In genomic region chr6:169984181-169985120, GRCh38 we compare ENCODE assay signal across 26 cellular contexts.
DNase-seq lines count a peak whose midpoint lies in the region; ATAC-seq, FAIRE-seq and TF ChIP-seq lines count a peak whose summit lies in the region.
"Had no signal": no experiment of that assay in that cellular context is flagged by ENCODE, and none has a peak within 500 bp of the region (broad histone marks: within the 10 kb centered on the region; RNA-seq: fewer than 3 reads in every experiment).

No MANE protein-coding gene starts in this region.

- H3K4me1 Mint-ChIP-seq in activated naive CD8-positive, alpha-beta T cell treated with anti-CD3 and anti-CD28 coated beads, Interleukin-2, amount 10 ng/mL, durations not matched to agents 7 days and 5 days, result peaks cover 1% of the 10 kb centered on the region
- H3K4me1 Mint-ChIP-seq in activated naive CD8-positive, alpha-beta T cell treated with anti-CD3 and anti-CD28 coated beads for 36 hours, result peaks cover under 1% of the 10 kb centered on the region

- WGBS in HepG2 (ENCODE audit: low lambda C conversion rate), result 35% methylated on average over 26 of the region's 40 CpGs
- WGBS in upper lobe of left lung, 2 donors, result 72 to 85% methylated on average over 24 to 40 of the region's 40 CpGs

- POLR2A ChIA-PET in activated naive CD8-positive, alpha-beta T cell treated with anti-CD3 and anti-CD28 coated beads, Interleukin-2, amount 10 ng/mL, durations not matched to agents 7 days and 5 days (lab: Charles Lee), result no interaction called here
- POLR2A ChIA-PET in HepG2 (lab: Yijun Ruan, JAX), result no interaction called here
- POLR2A ChIA-PET in A673 (lab: Charles Lee; ENCODE audit: low non-redundant PET), result no interaction called here

- in situ Hi-C loops in HepG2 (cut with HindIII; ENCODE audit: extremely low pct_ligation_motif_present, low pct_unique_long_range_greater_than_20kb), result no loop called here

- H3K36me3 ChIP-seq in Peyer's patch (no peaks in the 10 kb centered on the region), HepG2 (replicated peaks in 1 of 2; ENCODE audit: control insufficient read depth in 1 of 2, insufficient read depth in 2 of 2, low read length in 2 of 2) (no peaks in the 10 kb centered on the region), upper lobe of left lung (no peaks in the 10 kb centered on the region), A673 (ENCODE audit: insufficient read depth, low read length, poor library complexity, severe bottlenecking) (no peaks in the 10 kb centered on the region)
- H3K36me3 ChIP-seq: adrenal gland, breast epithelium, heart left ventricle, SJCRH30 had no signal

- H3K4me1 ChIP-seq in Peyer's patch (no peaks in the 10 kb centered on the region), HepG2 (ENCODE audit: insufficient read depth, low read length) (no peaks in the 10 kb centered on the region), upper lobe of left lung (peaks cover 0 to 27% (median 7%) of the 10 kb centered on the region in 4 donors), A673 (ENCODE audit: insufficient read depth, low read length, poor library complexity, severe bottlenecking) (no peaks in the 10 kb centered on the region)
- H3K4me1 ChIP-seq: adrenal gland, breast epithelium, SJCRH30 had no signal

- TF ChIP-seq CTCF in Peyer's patch (IDR thresholded peaks at IDR 0.05), result no peak
- TF ChIP-seq CTCF in HepG2 (CRISPR knock-in tag; IDR thresholded peaks at IDR 0.05), result no peak
- TF ChIP-seq CTCF in upper lobe of left lung (IDR thresholded peaks at IDR 0.05), result no peak
- no peak for TF ChIP-seq CTCF in A673 (conservative IDR thresholded peaks at IDR 0.05; ENCODE audit: low read depth, low read length)

- H3K4me3 Mint-ChIP-seq in activated naive CD8-positive, alpha-beta T cell treated with anti-CD3 and anti-CD28 coated beads, Interleukin-2, amount 10 ng/mL, durations not matched to agents 7 days and 5 days, result no peak overlapping the region
- H3K4me3 Mint-ChIP-seq in activated naive CD8-positive, alpha-beta T cell treated with anti-CD3 and anti-CD28 coated beads for 36 hours, result no peak overlapping the region
- H3K4me3 Mint-ChIP-seq: T-helper 17 cell had no signal

- intact Hi-C loops in HepG2 (cut with micrococcal nuclease; ENCODE audit: unreplicated experiment) (no loop called here), A673 (cut with micrococcal nuclease; ENCODE audit: unreplicated experiment) (no loop called here)

- H3K27ac Mint-ChIP-seq in activated naive CD8-positive, alpha-beta T cell treated with anti-CD3 and anti-CD28 coated beads, Interleukin-2, amount 10 ng/mL, durations not matched to agents 7 days and 5 days, result no peak overlapping the region
- no peak overlapping the region for H3K27ac Mint-ChIP-seq in activated naive CD8-positive, alpha-beta T cell treated with anti-CD3 and anti-CD28 coated beads for 36 hours
- H3K27ac Mint-ChIP-seq: activated T-helper 2 cell treated with anti-CD3 and anti-CD28 coated beads, Interferon-gamma antibody, Interleukin-2, Interleukin-4, amounts not matched to agents 10 μg/mL and 5 μg/mL and 100 μg/mL, durations not matched to agents 14 hours and 24 hours and 36 hours; T-helper 17 cell had no signal

- H3K9me3 ChIP-seq in Peyer's patch, result no peaks in the 10 kb centered on the region
- no peaks in the 10 kb centered on the region for H3K9me3 ChIP-seq in HepG2 (ENCODE audit: low read length)
- H3K9me3 ChIP-seq in upper lobe of left lung, result no peaks in the 10 kb centered on the region
- no peaks in the 10 kb centered on the region for H3K9me3 ChIP-seq in A673 (ENCODE audit: low read depth, low read length, poor library complexity, severe bottlenecking)
- H3K9me3 ChIP-seq: adrenal gland, breast epithelium, heart left ventricle, SJCRH30 had no signal

- H3K36me3 Mint-ChIP-seq in activated naive CD8-positive, alpha-beta T cell treated with anti-CD3 and anti-CD28 coated beads, Interleukin-2, amount 10 ng/mL, durations not matched to agents 7 days and 5 days, result no peaks in the 10 kb centered on the region
- H3K36me3 Mint-ChIP-seq in activated naive CD8-positive, alpha-beta T cell treated with anti-CD3 and anti-CD28 coated beads for 36 hours, result no peaks in the 10 kb centered on the region

- TF ChIP-seq EP300 in HepG2 (IDR thresholded peaks at IDR 0.05; ENCODE audit: low read depth in 2 of 2, low read length in 2 of 2), result no peak
- no peak for TF ChIP-seq EP300 in HepG2 (CRISPR knock-in tag; IDR thresholded peaks at IDR 0.05; ENCODE audit: borderline replicate concordance)
- TF ChIP-seq EP300 in upper lobe of left lung (IDR thresholded peaks at IDR 0.05), result peak in 1 of 4 donors; percentile 45

- no peak for TF ChIP-seq RAD21 in HepG2 (CRISPR knock-in tag; IDR thresholded peaks at IDR 0.05)

- ATAC-seq in activated naive CD8-positive, alpha-beta T cell treated with anti-CD3 and anti-CD28 coated beads, Interleukin-2, amount 10 ng/mL, durations not matched to agents 7 days and 5 days (ENCODE audit: low read depth), result no peak
- peak; percentile 48 for ATAC-seq in HepG2
- ATAC-seq in upper lobe of left lung (ENCODE audit: low FRiP score in 2 of 2), result peak; percentile 19 to 76
- no peak for ATAC-seq in HG02970 (IDR thresholded peaks at IDR 0.05; ENCODE audit: low FRiP score, unreplicated experiment)
- ATAC-seq: GM12878, T-helper 17 cell had no signal

- H3K9me3 Mint-ChIP-seq in activated naive CD8-positive, alpha-beta T cell treated with anti-CD3 and anti-CD28 coated beads, Interleukin-2, amount 10 ng/mL, durations not matched to agents 7 days and 5 days, result no peaks in the 10 kb centered on the region
- no peaks in the 10 kb centered on the region for H3K9me3 Mint-ChIP-seq in activated naive CD8-positive, alpha-beta T cell treated with anti-CD3 and anti-CD28 coated beads for 36 hours
- H3K9me3 Mint-ChIP-seq: activated T-helper 2 cell treated with anti-CD3 and anti-CD28 coated beads, Interferon-gamma antibody, Interleukin-2, Interleukin-4, amounts not matched to agents 10 μg/mL and 5 μg/mL and 100 μg/mL, durations not matched to agents 14 hours and 24 hours and 36 hours had no signal

- no peak for FAIRE-seq in HepG2 (lab: Jason Lieb, UNC)
- FAIRE-seq: GM12878, GM19239, H54 had no signal

- no peak overlapping the region for H3K4me2 ChIP-seq in HepG2 (ENCODE audit: low read depth, low read length)

- no peak for TF ChIP-seq POLR2A in Peyer's patch (IDR thresholded peaks at IDR 0.05)
- TF ChIP-seq POLR2A in HepG2 (IDR thresholded peaks at IDR 0.05; ENCODE audit: insufficient read depth in 1 of 2, low read depth in 2 of 2, low read length in 2 of 2), result no peak
- no peak for TF ChIP-seq POLR2A in upper lobe of left lung (IDR thresholded peaks at IDR 0.05)

- no peaks in the 10 kb centered on the region for H3K27me3 Mint-ChIP-seq in activated naive CD8-positive, alpha-beta T cell treated with anti-CD3 and anti-CD28 coated beads, Interleukin-2, amount 10 ng/mL, durations not matched to agents 7 days and 5 days
- H3K27me3 Mint-ChIP-seq in activated naive CD8-positive, alpha-beta T cell treated with anti-CD3 and anti-CD28 coated beads for 36 hours, result no peaks in the 10 kb centered on the region

- H3K27me3 ChIP-seq in Peyer's patch, result no peaks in the 10 kb centered on the region
- H3K27me3 ChIP-seq in HepG2 (ENCODE audit: control insufficient read depth in 1 of 2, insufficient read depth in 2 of 2, low read length in 2 of 2), result peaks cover 17 to 75% of the 10 kb centered on the region in 2 experiments
- no peaks in the 10 kb centered on the region for H3K27me3 ChIP-seq in upper lobe of left lung
- H3K27me3 ChIP-seq in A673 (replicated peaks; ENCODE audit: insufficient read depth, low read depth, low read length, poor library complexity), result no peaks in the 10 kb centered on the region
- H3K27me3 ChIP-seq: adrenal gland, breast epithelium, SJCRH30 had no signal

- no peaks in the 10 kb centered on the region for H3K79me2 ChIP-seq in HepG2 (ENCODE audit: insufficient read depth, low read length)

- H3K9ac ChIP-seq in HepG2 (ENCODE audit: insufficient read depth, low read depth, low read length), result no peak overlapping the region

- CTCF ChIA-PET in HepG2 (lab: Yijun Ruan, JAX; ENCODE audit: low intra/inter-chr PET ratio, low total read pairs) (no interaction called here), A673 (lab: Charles Lee) (no interaction called here)

- H4K20me1 ChIP-seq in HepG2 (ENCODE audit: insufficient read depth, low read length), result no peaks in the 10 kb centered on the region

- no TSS peak for BruUV-seq in HepG2 (replicated peaks; lab: Mats Ljungman, UMichigan)
- no TSS peak for BruUV-seq in A673 (replicated peaks; lab: Mats Ljungman, UMichigan)

- no peak overlapping the region for H3K4me3 ChIP-seq in Peyer's patch
- no peak overlapping the region for H3K4me3 ChIP-seq in HepG2 (replicated peaks in 1 of 3; ENCODE audit: insufficient read depth in 1 of 3, low read depth in 2 of 3, low read length in 3 of 3)
- H3K4me3 ChIP-seq in upper lobe of left lung, result no peak overlapping the region
- H3K4me3 ChIP-seq in A673 (ENCODE audit: low read depth, low read length, poor library complexity, severe bottlenecking), result no peak overlapping the region
- H3K4me3 ChIP-seq: adrenal gland, breast epithelium, GM12878, heart left ventricle, SJCRH30 had no signal

- H3K27ac ChIP-seq in Peyer's patch (no peak overlapping the region), HepG2 (ENCODE audit: extremely low read length, insufficient read depth, low read length) (no peak overlapping the region), upper lobe of left lung (no peak overlapping the region), A673 (ENCODE audit: low read depth, low read length, poor library complexity, severe bottlenecking) (no peak overlapping the region)
- H3K27ac ChIP-seq: adrenal gland, breast epithelium, C4-2B, heart left ventricle, SJCRH30, VCaP had no signal

- peak; percentile 17 for DNase-seq in activated naive CD8-positive, alpha-beta T cell treated with anti-CD3 and anti-CD28 coated beads, Interleukin-2, amount 10 ng/mL, durations not matched to agents 7 days and 5 days
- DNase-seq in activated naive CD8-positive, alpha-beta T cell treated with anti-CD3 and anti-CD28 coated beads for 36 hours, result no peak
- DNase-seq in Peyer's patch (peak in 2 of 3 donors; percentile 46 to 47), HepG2 (ENCODE audit: low spot score) (no peak), upper lobe of left lung (peak; percentile 79 to 83), A673 (ENCODE audit: low spot score) (no peak), NCI-H128 (lab: John Stamatoyannopoulos, UW; ENCODE audit: unreplicated experiment) (no peak)
- DNase-seq: ACHN; activated CD4-positive, alpha-beta T cell treated with anti-CD3 and anti-CD28 coated beads, Interleukin-2, amount 50 U/mL, for 1 hour; activated CD8-positive, alpha-beta memory T cell treated with anti-CD3 and anti-CD28 coated beads, Interleukin-2, amount 50 U/mL, for 4 hours; adrenal gland; Kasumi-1; NCI-H226; SJCRH30; stimulated activated CD4-positive, alpha-beta T cell treated with anti-CD3 and anti-CD28 coated beads, Interleukin-12 subunit alpha, Interleukin-12 subunit beta, amount 100 ng/mL, for 4 hours; substantia nigra; T-helper 17 cell had no signal

- H2AFZ ChIP-seq in HepG2 (ENCODE audit: low read length), result no peak overlapping the region

TF ChIP-seq in HepG2, 621 proteins besides CTCF, POLR2A, EP300 and RAD21 (continues in another document):
- TF ChIP-seq JUND (CRISPR knock-in tag; IDR thresholded peaks at IDR 0.05) (no peak), ZNF768 (CRISPR knock-in tag; IDR thresholded peaks at IDR 0.05) (peak; percentile 86; the same call in 1 of the 2 replicates), MEIS2 (CRISPR knock-in tag; IDR thresholded peaks at IDR 0.05) (no peak), PHF21A (CRISPR knock-in tag; IDR thresholded peaks at IDR 0.05) (no peak)

Comparison
In these comparisons a context has a peak if more than half of its experiments do, and no peak if none do; other contexts are left out.
1. DNase-seq: peak in activated naive CD8-positive, alpha-beta T cell treated with anti-CD3 and anti-CD28 coated beads, Interleukin-2, amount 10 ng/mL, durations not matched to agents 7 days and 5 days (single experiment), Peyer's patch (2 of 3) and upper lobe of left lung (2 of 2); none in activated naive CD8-positive, alpha-beta T cell treated with anti-CD3 and anti-CD28 coated beads for 36 hours (single experiment), HepG2 (single experiment), A673 (single experiment) and NCI-H128 (single experiment).
2. ATAC-seq: peak in HepG2 (single experiment) and upper lobe of left lung (2 of 2); none in activated naive CD8-positive, alpha-beta T cell treated with anti-CD3 and anti-CD28 coated beads, Interleukin-2, amount 10 ng/mL, durations not matched to agents 7 days and 5 days (single experiment) and HG02970 (single experiment).